ENCODE assay signal across 11 cellular contexts in the genomic region with DNA sequence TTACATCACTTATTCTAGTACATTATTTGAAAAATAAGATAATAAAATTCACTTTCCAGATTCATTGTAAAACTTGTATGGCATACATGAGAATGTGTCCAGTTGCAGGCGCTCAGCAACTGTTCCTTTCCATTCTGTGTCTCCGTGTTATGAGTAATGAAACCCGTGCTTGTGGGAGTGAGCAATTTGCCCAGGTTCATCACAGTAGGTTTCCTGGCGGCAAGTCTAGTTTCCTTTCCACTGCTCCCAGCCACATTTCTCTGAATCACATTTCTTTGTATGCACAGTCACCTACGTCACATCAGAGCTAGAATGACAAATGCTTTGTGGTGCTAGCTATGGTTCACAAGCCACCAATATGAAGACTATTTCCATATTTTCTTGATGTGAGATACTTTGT. TPM values are rescaled to one million over a fixed set of nuclear protein-coding genes. Genes with fewer than 3 reads are reported as not detected.
DNase-seq lines count a peak whose midpoint lies in the region; TF ChIP-seq lines count a peak whose summit lies in the region.
"Had no signal": no experiment of that assay in that cellular context is flagged by ENCODE, and none has a peak within 500 bp of the region (broad histone marks: within the 10 kb centered on the region; RNA-seq: fewer than 3 reads in every experiment).

No MANE protein-coding gene starts in this region.

- H4K20me1 ChIP-seq in fibroblast of lung (ENCODE audit: control insufficient read depth, extremely low read depth, insufficient read depth, low read length), result no peaks in the 10 kb centered on the region

- peak; percentile 12 for DNase-seq in activated CD4-positive, alpha-beta T cell treated with anti-CD3 and anti-CD28 coated beads for 1 hour
- DNase-seq in activated CD4-positive, alpha-beta T cell treated with anti-CD3 and anti-CD28 coated beads, Interleukin-2, amount 50 U/mL, for 1 hour, result no peak
- DNase-seq in activated T-cell treated with anti-CD3 and anti-CD28 coated beads for 4 hours, result peak; percentile 16
- DNase-seq in fibroblast of lung (ENCODE audit: low read depth in 2 of 2), result peak; percentile 34 to 94
- peak; percentile 2 to 20 for DNase-seq in stimulated activated CD8-positive, alpha-beta memory T cell treated with anti-CD3 and anti-CD28 coated beads, Interleukin-7, amount 100 ng/mL, for 4 hours (ENCODE audit: low read depth in 2 of 2)
- no peak for DNase-seq in GM10266 (ENCODE audit: extremely low spot score)
- no peak for DNase-seq in MV-4-11 (lab: John Stamatoyannopoulos, UW)
- DNase-seq in GF-D8 (lab: John Stamatoyannopoulos, UW), result no peak
- DNase-seq: aorta, retina had no signal

- H3K27ac ChIP-seq in fibroblast of lung (ENCODE audit: insufficient read depth, low read length), result no peak overlapping the region
- H3K27ac ChIP-seq: A549 had no signal

- H3K9ac ChIP-seq in fibroblast of lung (ENCODE audit: insufficient read depth, low read length), result no peak overlapping the region

- H3K4me3 ChIP-seq in fibroblast of lung (replicated peaks in 1 of 4; ENCODE audit: control extremely low read depth in 1 of 4, insufficient read depth in 1 of 4, low read depth in 3 of 4, low read length in 4 of 4), result no peak overlapping the region
- H3K4me3 ChIP-seq: A549 had no signal

- peaks cover 9% of the 10 kb centered on the region for H3K4me1 ChIP-seq in fibroblast of lung (ENCODE audit: control insufficient read depth, extremely low read depth, insufficient read depth, low read length)
- H3K4me1 ChIP-seq: A549 had no signal

- H3K9me3 ChIP-seq in fibroblast of lung (ENCODE audit: control insufficient read depth, insufficient read depth, low read depth, low read length), result no peaks in the 10 kb centered on the region
- H3K9me3 ChIP-seq: A549 had no signal

- no peak overlapping the region for H2AFZ ChIP-seq in fibroblast of lung (ENCODE audit: low read length)

- H3K79me2 ChIP-seq in fibroblast of lung (ENCODE audit: control insufficient read depth, insufficient read depth, low read length), result no peaks in the 10 kb centered on the region

- no peaks in the 10 kb centered on the region for H3K36me3 ChIP-seq in fibroblast of lung (ENCODE audit: control insufficient read depth, insufficient read depth, low read length)

- TF ChIP-seq CTCF in fibroblast of lung (conservative IDR thresholded peaks at IDR 0.05 in 1 of 2, IDR thresholded peaks at IDR 0.05 in 1 of 2; ENCODE audit: low read depth in 1 of 2, low read length in 2 of 2), result no peak
- no peak for TF ChIP-seq CTCF in GM10266 (IDR thresholded peaks at IDR 0.05; ENCODE audit: control insufficient read depth, insufficient read depth, low read depth, missing control alignments)

- H3K27me3 ChIP-seq in fibroblast of lung (ENCODE audit: control insufficient read depth, insufficient read depth, low read length), result no peaks in the 10 kb centered on the region

- no peak overlapping the region for H3K4me2 ChIP-seq in fibroblast of lung (ENCODE audit: extremely low read depth, insufficient read depth, low read length)
- H3K4me2 ChIP-seq: A549 had no signal

RNA-seq across cellular contexts. Expression of gene MOCS2, which starts 39.9 kb away (rescaled TPM):
- total RNA-seq in fibroblast of lung, result 34.4 and 44.4 TPM in 2 replicates
- 97.0 and 122 TPM in 2 replicates for polyA plus RNA-seq in fibroblast of lung
- polyA plus RNA-seq in fibroblast of lung (2012), result 63.9 and 73.7 TPM in 2 replicates
- polyA minus RNA-seq in fibroblast of lung (ENCODE audit: low replicate concordance), result 3.3 and 7.0 TPM in 2 replicates

Comparison
In these comparisons a context has a peak if more than half of its experiments do, and no peak if none do; other contexts are left out.
1. DNase-seq: peak in activated CD4-positive, alpha-beta T cell treated with anti-CD3 and anti-CD28 coated beads for 1 hour (single experiment), activated T-cell treated with anti-CD3 and anti-CD28 coated beads for 4 hours (single experiment), fibroblast of lung (2 of 2) and stimulated activated CD8-positive, alpha-beta memory T cell treated with anti-CD3 and anti-CD28 coated beads, Interleukin-7, amount 100 ng/mL, for 4 hours (2 of 2); none in activated CD4-positive, alpha-beta T cell treated with anti-CD3 and anti-CD28 coated beads, Interleukin-2, amount 50 U/mL, for 1 hour (single experiment), GM10266 (single experiment), MV-4-11 (single experiment) and GF-D8 (single experiment).